In genomic region chr16:4329354-4329775, GRCh38 we compare ENCODE assay signal across 11 cellular contexts. TPM values are rescaled to one million over a fixed set of nuclear protein-coding genes. Genes with fewer than 3 reads are reported as not detected.
A peak's percentile ranks its signal among the peaks of the same experiment; 100 is the strongest.
DNase-seq lines count a peak whose midpoint lies in the region; ATAC-seq and TF ChIP-seq lines count a peak whose summit lies in the region.
"Had no signal": no experiment of that assay in that cellular context is flagged by ENCODE, and none has a peak within 500 bp of the region (broad histone marks: within the 10 kb centered on the region; RNA-seq: fewer than 3 reads in every experiment).

No MANE protein-coding gene starts in this region.

- H3K4me1 ChIP-seq in RWPE2 (ENCODE audit: insufficient read depth, poor library complexity, severe bottlenecking) (peaks cover 4% of the 10 kb centered on the region), muscle layer of colon (ENCODE audit: insufficient read depth, low read length) (peaks cover 40% of the 10 kb centered on the region), thoracic aorta (ENCODE audit: control insufficient read depth in 1 of 2, low read depth in 2 of 2) (peaks cover 30 to 64% of the 10 kb centered on the region in 2 donors)

- peak overlapping the region; percentile 36 for H3K27ac ChIP-seq in RWPE2 (ENCODE audit: poor library complexity, severe bottlenecking)
- H3K27ac ChIP-seq in dorsolateral prefrontal cortex = peak overlapping the region in 53 of 59 donors; percentile 7 to 94 (median 84)
- peak overlapping the region; percentile 69 for H3K27ac ChIP-seq in muscle layer of colon (ENCODE audit: low read depth, low read length)
- peak overlapping the region; percentile 52 to 58 for H3K27ac ChIP-seq in thoracic aorta

- H3K36me3 ChIP-seq in RWPE2 (ENCODE audit: low read depth) = peaks cover 37% of the 10 kb centered on the region
- H3K36me3 ChIP-seq in muscle layer of colon (ENCODE audit: insufficient read depth, low read length) = no peaks in the 10 kb centered on the region
- H3K36me3 ChIP-seq in thoracic aorta = peaks cover 9% of the 10 kb centered on the region

- H3K9me3 ChIP-seq in RWPE2 (ENCODE audit: severe bottlenecking) (no peaks in the 10 kb centered on the region), muscle layer of colon (ENCODE audit: low read length) (no peaks in the 10 kb centered on the region), thoracic aorta (no peaks in the 10 kb centered on the region)

- ATAC-seq in RWPE2 (ENCODE audit: low read depth) (no peak), thoracic aorta (ENCODE audit: insufficient number of reproducible peaks, low FRiP score, low read depth) (no peak), GM19467 (IDR thresholded peaks at IDR 0.05; ENCODE audit: unreplicated experiment) (no peak), GM19035 (IDR thresholded peaks at IDR 0.05; ENCODE audit: unreplicated experiment) (no peak)

- no peak overlapping the region for H3K4me3 ChIP-seq in RWPE2 (ENCODE audit: severe bottlenecking)
- H3K4me3 ChIP-seq in dorsolateral prefrontal cortex = no peak overlapping the region
- H3K4me3 ChIP-seq in muscle layer of colon (ENCODE audit: low read depth in 1 of 2, low read length in 2 of 2) = no peak overlapping the region
- no peak overlapping the region for H3K4me3 ChIP-seq in thoracic aorta

- intact Hi-C loops in dorsolateral prefrontal cortex (cut with DNase I) = loop anchor here (5.0 to 10.0 kb wide), 3 partner anchors 57 to 805 kb away; partner anchors contain the start of gene TFAP4 (in 2 of the 2)

- H3K27me3 ChIP-seq in RWPE2 (ENCODE audit: insufficient read depth, poor library complexity, severe bottlenecking) (no peaks in the 10 kb centered on the region), dorsolateral prefrontal cortex (no peaks in the 10 kb centered on the region), muscle layer of colon (ENCODE audit: control insufficient read depth in 1 of 2, insufficient read depth in 2 of 2, low read length in 2 of 2) (no peaks in the 10 kb centered on the region), thoracic aorta (replicated peaks; ENCODE audit: insufficient read depth) (no peaks in the 10 kb centered on the region)

- H3K9ac ChIP-seq in muscle layer of colon (ENCODE audit: low read length) = no peak overlapping the region

- TF ChIP-seq CTCF in RWPE2 (IDR thresholded peaks at IDR 0.05; ENCODE audit: poor library complexity, severe bottlenecking) (no peak), dorsolateral prefrontal cortex (IDR thresholded peaks at IDR 0.05 in 54 of 56, conservative IDR thresholded peaks at IDR 0.05 in 2 of 56; ENCODE audit: low read depth in 1 of 56, partially characterized antibody in 56 of 56) (no peak), thoracic aorta (IDR thresholded peaks at IDR 0.05) (no peak)

- DNase-seq in RWPE2 (ENCODE audit: low spot score) (no peak), dorsolateral prefrontal cortex (no peak), thoracic aorta (ENCODE audit: low spot score) (no peak), HuH-7.5 (ENCODE audit: low spot score) (no peak)
- DNase-seq: CD4-positive, CD25-positive, alpha-beta regulatory T cell; NCI-H2029; stimulated activated CD4-positive, alpha-beta T cell treated with anti-CD3 and anti-CD28 coated beads, Interleukin-15, amount 100 ng/mL, for 24 hours; T-helper 9 cell had no signal

RNA-seq across cellular contexts. Expression of gene GLIS2, which starts 13.5 kb away (rescaled TPM):
- 10 to 100 TPM in 35 of 120 experiments, 1 to 10 TPM in 85; 5.4 to 21.8 (median 8.4) TPM for total RNA-seq in dorsolateral prefrontal cortex
- 10 to 100 TPM; 19.5 to 32.9 TPM for total RNA-seq in thoracic aorta
- total RNA-seq: CD4-positive, CD25-positive, alpha-beta regulatory T cell had no signal

RNA-seq across cellular contexts. Expression of gene PAM16, which starts 21.8 kb away (rescaled TPM):
- total RNA-seq in dorsolateral prefrontal cortex (10 to 100 TPM; 31.5 to 61.9 (median 44.6) TPM), thoracic aorta (10 to 100 TPM; 18.4 to 21.1 TPM)

RNA-seq across cellular contexts. Expression of gene VASN, which starts 42.3 kb away (rescaled TPM):
- total RNA-seq in dorsolateral prefrontal cortex = 10 to 100 TPM in 84 of 120 experiments, 1 to 10 TPM in 36; 3.9 to 49.4 (median 12.1) TPM
- 100 to 1,000 TPM; 197 to 217 TPM for total RNA-seq in thoracic aorta

RNA-seq across cellular contexts. Expression of gene TFAP4, which starts 56.5 kb away (rescaled TPM):
- total RNA-seq in dorsolateral prefrontal cortex = 10 to 100 TPM in 119 of 120 experiments, 1 to 10 TPM in 1; 9.7 to 30.2 (median 16.2) TPM
- 1 to 10 TPM; 3.5 to 7.6 TPM for total RNA-seq in thoracic aorta
